In genomic region chr9:87954230-87954629, GRCh38 we compare ENCODE assay signal across 35 cellular contexts. TPM values are rescaled to one million over a fixed set of nuclear protein-coding genes. Genes with fewer than 3 reads are reported as not detected.
"Had no signal": no experiment of that assay in that cellular context is flagged by ENCODE, and none has a peak within 500 bp of the region (broad histone marks: within the 10 kb centered on the region; RNA-seq: fewer than 3 reads in every experiment).

No MANE protein-coding gene starts in this region.

- H3K79me2 ChIP-seq: parathyroid adenoma had no signal

- H3K4me3 Mint-ChIP-seq: activated CD8-positive, alpha-beta T cell treated with anti-CD3 and anti-CD28 coated beads, Interleukin-2, amount 10 ng/mL, durations not matched to agents 7 days and 5 days; activated naive CD4-positive, alpha-beta T cell treated with anti-CD3 and anti-CD28 coated beads for 36 hours; activated naive CD8-positive, alpha-beta T cell treated with anti-CD3 and anti-CD28 coated beads for 36 hours; mesothelial cell of epicardium; naive thymus-derived CD8-positive, alpha-beta T cell; neural crest cell; T-helper 17 cell; WTC11 had no signal

- H3K4me1 Mint-ChIP-seq: neural crest cell, WTC11 had no signal

- H3K4me3 ChIP-seq: adrenal gland, body of pancreas, colonic mucosa, esophagus squamous epithelium, psoas muscle, testis, transverse colon had no signal

- H3K27ac Mint-ChIP-seq: activated CD8-positive, alpha-beta T cell treated with anti-CD3 and anti-CD28 coated beads, Interleukin-2, amount 10 ng/mL, durations not matched to agents 7 days and 5 days; activated naive CD4-positive, alpha-beta T cell treated with anti-CD3 and anti-CD28 coated beads for 36 hours; activated naive CD8-positive, alpha-beta T cell treated with anti-CD3 and anti-CD28 coated beads for 36 hours; mesothelial cell of epicardium; naive thymus-derived CD8-positive, alpha-beta T cell; T-helper 17 cell; WTC11 had no signal

- H2AFZ ChIP-seq: parathyroid adenoma had no signal

- H3K27ac ChIP-seq: adrenal gland, body of pancreas, colonic mucosa, epithelial cell of prostate, esophagus squamous epithelium, parathyroid adenoma, psoas muscle, testis, transverse colon had no signal

- H3K4me1 ChIP-seq: adrenal gland, body of pancreas, colonic mucosa, esophagus squamous epithelium, parathyroid adenoma, psoas muscle, testis, transverse colon had no signal

- H3K36me3 Mint-ChIP-seq: activated naive CD8-positive, alpha-beta T cell treated with anti-CD3 and anti-CD28 coated beads for 36 hours had no signal

- DNase-seq: activated CD4-positive, alpha-beta T cell treated with anti-CD3 and anti-CD28 coated beads for 1 hour; activated CD8-positive, alpha-beta T cell treated with anti-CD3 and anti-CD28 coated beads, Interleukin-2, amount 10 ng/mL, durations not matched to agents 7 days and 5 days; activated effector memory CD4-positive, alpha-beta T cell treated with anti-CD3 and anti-CD28 coated beads, Interleukin-2, amount 50 U/mL, for 16 hours; activated naive CD4-positive, alpha-beta T cell treated with anti-CD3 and anti-CD28 coated beads for 36 hours; activated naive CD8-positive, alpha-beta T cell treated with anti-CD3 and anti-CD28 coated beads for 36 hours; adrenal gland; aorta; body of pancreas; cerebellar nuclear complex; colonic mucosa; effector CD8-positive, alpha-beta T cell; esophagus squamous epithelium; glutamatergic neuron; left cardiac atrium; naive thymus-derived CD8-positive, alpha-beta T cell; occipital lobe; psoas muscle; stimulated activated CD4-positive, alpha-beta T cell treated with anti-CD3 and anti-CD28 coated beads, Interleukin-15, amount 100 ng/mL, for 24 hours; stimulated activated CD4-positive, alpha-beta T cell treated with anti-CD3 and anti-CD28 coated beads, Interleukin-2, amount 100 ng/mL, for 24 hours; stimulated activated naive CD4-positive, alpha-beta T cell; T-helper 17 cell; T1000; testis; transverse colon had no signal

- FAIRE-seq: endometrium, frontal cortex, keratinocyte had no signal

- H3K9ac ChIP-seq: parathyroid adenoma had no signal

- H3K36me3 ChIP-seq: adrenal gland, colonic mucosa, esophagus squamous epithelium, transverse colon had no signal

- ATAC-seq: activated CD8-positive, alpha-beta T cell treated with anti-CD3 and anti-CD28 coated beads, Interleukin-2, amount 10 ng/mL, durations not matched to agents 7 days and 5 days; body of pancreas; left cardiac atrium; naive thymus-derived CD8-positive, alpha-beta T cell; psoas muscle; T-helper 17 cell; WTC11 had no signal

- H3K9me3 ChIP-seq: body of pancreas, colonic mucosa, psoas muscle, testis had no signal

- H3K27me3 ChIP-seq: adrenal gland, body of pancreas, colonic mucosa, testis, transverse colon had no signal

RNA-seq across cellular contexts. Expression of gene SPATA31C1, which starts 36.5 kb away (rescaled TPM):
- total RNA-seq: activated CD8-positive, alpha-beta T cell treated with anti-CD3 and anti-CD28 coated beads, Interleukin-2, amount 10 ng/mL, durations not matched to agents 7 days and 5 days; activated naive CD4-positive, alpha-beta T cell treated with anti-CD3 and anti-CD28 coated beads for 36 hours; activated naive CD8-positive, alpha-beta T cell treated with anti-CD3 and anti-CD28 coated beads for 36 hours; adrenal gland; aorta; body of pancreas; colonic mucosa; dermis microvascular lymphatic vessel endothelial cell; esophagus squamous epithelium; frontal cortex; left cardiac atrium; lower leg skin; naive thymus-derived CD8-positive, alpha-beta T cell; occipital lobe; psoas muscle; T-helper 17 cell; transverse colon; WTC11 had no signal
- polyA plus RNA-seq: adrenal gland; aorta; keratinocyte; naive thymus-derived CD8-positive, alpha-beta T cell; psoas muscle; urinary bladder had no signal
